Comparison of ENCODE assay signal across 1 cellular context in the genomic region with DNA sequence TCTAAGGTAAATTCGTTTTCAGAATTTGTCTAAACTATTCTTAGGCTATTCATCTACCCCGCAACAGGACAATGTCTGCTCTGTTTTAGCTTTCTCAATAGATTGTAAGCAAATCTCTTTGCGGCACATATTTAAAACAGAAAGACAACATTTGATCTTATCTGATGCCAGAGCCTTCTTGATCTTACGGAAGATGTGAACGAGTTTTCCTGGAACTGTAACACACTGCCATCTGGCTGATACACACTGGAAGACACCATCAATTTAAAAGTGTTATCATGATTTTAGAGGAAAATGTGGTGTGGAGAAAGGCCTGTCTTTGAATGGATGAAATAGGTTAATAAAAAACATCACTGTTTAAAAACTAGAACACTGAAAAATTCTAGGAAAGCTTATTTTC.
TF ChIP-seq lines count a peak whose summit lies in the region.

No MANE protein-coding gene starts in this region.

TF ChIP-seq in GM23338, 12 proteins besides CTCF, POLR2A, EP300 and RAD21 (continued from another document):
- TF ChIP-seq ZNF462 (CRISPR knock-in tag; IDR thresholded peaks at IDR 0.05) (no peak), ZNF331 (CRISPR knock-in tag; IDR thresholded peaks at IDR 0.05; ENCODE audit: low read depth) (no peak), JUNB (IDR thresholded peaks at IDR 0.05; ENCODE audit: unreplicated experiment) (no peak), ETS1 (IDR thresholded peaks at IDR 0.05) (no peak), POLR2AphosphoS5 (IDR thresholded peaks at IDR 0.05; ENCODE audit: low read depth) (no peak)
- TF ChIP-seq, protein P1, sequence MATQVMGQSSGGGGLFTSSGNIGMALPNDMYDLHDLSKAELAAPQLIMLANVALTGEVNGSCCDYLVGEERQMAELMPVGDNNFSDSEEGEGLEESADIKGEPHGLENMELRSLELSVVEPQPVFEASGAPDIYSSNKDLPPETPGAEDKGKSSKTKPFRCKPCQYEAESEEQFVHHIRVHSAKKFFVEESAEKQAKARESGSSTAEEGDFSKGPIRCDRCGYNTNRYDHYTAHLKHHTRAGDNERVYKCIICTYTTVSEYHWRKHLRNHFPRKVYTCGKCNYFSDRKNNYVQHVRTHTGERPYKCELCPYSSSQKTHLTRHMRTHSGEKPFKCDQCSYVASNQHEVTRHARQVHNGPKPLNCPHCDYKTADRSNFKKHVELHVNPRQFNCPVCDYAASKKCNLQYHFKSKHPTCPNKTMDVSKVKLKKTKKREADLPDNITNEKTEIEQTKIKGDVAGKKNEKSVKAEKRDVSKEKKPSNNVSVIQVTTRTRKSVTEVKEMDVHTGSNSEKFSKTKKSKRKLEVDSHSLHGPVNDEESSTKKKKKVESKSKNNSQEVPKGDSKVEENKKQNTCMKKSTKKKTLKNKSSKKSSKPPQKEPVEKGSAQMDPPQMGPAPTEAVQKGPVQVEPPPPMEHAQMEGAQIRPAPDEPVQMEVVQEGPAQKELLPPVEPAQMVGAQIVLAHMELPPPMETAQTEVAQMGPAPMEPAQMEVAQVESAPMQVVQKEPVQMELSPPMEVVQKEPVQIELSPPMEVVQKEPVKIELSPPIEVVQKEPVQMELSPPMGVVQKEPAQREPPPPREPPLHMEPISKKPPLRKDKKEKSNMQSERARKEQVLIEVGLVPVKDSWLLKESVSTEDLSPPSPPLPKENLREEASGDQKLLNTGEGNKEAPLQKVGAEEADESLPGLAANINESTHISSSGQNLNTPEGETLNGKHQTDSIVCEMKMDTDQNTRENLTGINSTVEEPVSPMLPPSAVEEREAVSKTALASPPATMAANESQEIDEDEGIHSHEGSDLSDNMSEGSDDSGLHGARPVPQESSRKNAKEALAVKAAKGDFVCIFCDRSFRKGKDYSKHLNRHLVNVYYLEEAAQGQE (IDR thresholded peaks at IDR 0.05; ENCODE audit: unreplicated experiment): no peak
TF ChIP-seq in GM23338: peak in this region for 0.
